1 cellular context compared by ENCODE assay signal in the genomic region with DNA sequence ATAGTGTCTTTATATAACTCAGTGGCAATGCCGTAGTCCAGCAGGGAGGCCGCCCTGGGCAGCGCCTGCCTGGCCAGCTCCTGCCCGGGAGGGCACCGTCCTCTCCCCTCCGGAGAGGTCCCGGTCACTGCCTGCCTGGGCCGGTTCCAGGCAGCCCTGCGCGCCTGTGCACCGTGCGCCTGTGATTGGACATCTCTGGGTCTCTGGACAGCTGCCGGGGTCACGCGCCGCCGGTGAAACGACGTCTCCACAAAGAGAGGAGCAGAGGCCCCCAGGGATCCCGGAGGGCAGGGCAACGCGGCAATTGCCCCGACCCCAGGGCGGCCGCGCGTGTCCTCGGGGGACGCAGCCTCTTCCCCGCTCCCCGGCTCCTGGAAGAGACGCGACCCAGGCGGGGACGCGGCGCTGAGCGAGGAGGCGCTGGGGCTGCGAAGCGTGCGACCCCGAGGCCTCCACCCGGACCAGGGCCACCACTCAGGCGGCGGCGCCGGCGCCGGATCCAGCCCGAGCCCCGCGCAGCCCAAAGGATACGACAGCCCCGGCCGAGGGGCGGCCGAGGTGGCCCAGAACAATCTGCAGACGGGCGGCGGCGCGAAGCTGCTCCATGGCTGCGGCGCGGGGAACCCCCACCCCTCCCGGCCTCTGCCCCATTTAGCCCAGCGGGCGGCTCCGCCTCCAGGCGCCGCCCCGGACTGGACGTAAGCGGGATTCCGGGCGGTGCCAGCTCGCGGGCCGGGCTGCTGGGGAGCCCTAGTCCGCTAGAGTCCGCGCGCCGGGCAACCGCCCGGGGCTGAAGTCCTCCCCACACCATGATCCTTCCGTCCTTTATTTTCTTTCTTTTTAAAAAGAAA.
A peak's percentile ranks its signal among the peaks of the same experiment; 100 is the strongest.
TF ChIP-seq lines count a peak whose summit lies in the region.

A gene (minus strand): TSS at position 628 of the 851 bp plus-strand sequence. CDS start 22 bp downstream, at position 606.

TF ChIP-seq in HepG2, 621 proteins besides CTCF, POLR2A, EP300 and RAD21 (continued from another document):
- TF ChIP-seq, protein P1, sequence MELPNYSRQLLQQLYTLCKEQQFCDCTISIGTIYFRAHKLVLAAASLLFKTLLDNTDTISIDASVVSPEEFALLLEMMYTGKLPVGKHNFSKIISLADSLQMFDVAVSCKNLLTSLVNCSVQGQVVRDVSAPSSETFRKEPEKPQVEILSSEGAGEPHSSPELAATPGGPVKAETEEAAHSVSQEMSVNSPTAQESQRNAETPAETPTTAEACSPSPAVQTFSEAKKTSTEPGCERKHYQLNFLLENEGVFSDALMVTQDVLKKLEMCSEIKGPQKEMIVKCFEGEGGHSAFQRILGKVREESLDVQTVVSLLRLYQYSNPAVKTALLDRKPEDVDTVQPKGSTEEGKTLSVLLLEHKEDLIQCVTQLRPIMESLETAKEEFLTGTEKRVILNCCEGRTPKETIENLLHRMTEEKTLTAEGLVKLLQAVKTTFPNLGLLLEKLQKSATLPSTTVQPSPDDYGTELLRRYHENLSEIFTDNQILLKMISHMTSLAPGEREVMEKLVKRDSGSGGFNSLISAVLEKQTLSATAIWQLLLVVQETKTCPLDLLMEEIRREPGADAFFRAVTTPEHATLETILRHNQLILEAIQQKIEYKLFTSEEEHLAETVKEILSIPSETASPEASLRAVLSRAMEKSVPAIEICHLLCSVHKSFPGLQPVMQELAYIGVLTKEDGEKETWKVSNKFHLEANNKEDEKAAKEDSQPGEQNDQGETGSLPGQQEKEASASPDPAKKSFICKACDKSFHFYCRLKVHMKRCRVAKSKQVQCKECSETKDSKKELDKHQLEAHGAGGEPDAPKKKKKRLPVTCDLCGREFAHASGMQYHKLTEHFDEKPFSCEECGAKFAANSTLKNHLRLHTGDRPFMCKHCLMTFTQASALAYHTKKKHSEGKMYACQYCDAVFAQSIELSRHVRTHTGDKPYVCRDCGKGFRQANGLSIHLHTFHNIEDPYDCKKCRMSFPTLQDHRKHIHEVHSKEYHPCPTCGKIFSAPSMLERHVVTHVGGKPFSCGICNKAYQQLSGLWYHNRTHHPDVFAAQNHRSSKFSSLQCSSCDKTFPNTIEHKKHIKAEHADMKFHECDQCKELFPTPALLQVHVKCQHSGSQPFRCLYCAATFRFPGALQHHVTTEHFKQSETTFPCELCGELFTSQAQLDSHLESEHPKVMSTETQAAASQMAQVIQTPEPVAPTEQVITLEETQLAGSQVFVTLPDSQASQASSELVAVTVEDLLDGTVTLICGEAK (IDR thresholded peaks at IDR 0.05) = no peak
- TF ChIP-seq, protein P1 (CRISPR knock-in tag; IDR thresholded peaks at IDR 0.05) = peak; percentile 53; the same call in 1 of the 2 replicates
- TF ChIP-seq HNRNPUL1 (IDR thresholded peaks at IDR 0.05; ENCODE audit: low read depth, low read length) (peak; percentile 64; the same call in 1 of the 2 replicates), FOXM1 (CRISPR knock-in tag; IDR thresholded peaks at IDR 0.05) (no peak), SNAPC2 (CRISPR knock-in tag; IDR thresholded peaks at IDR 0.05) (peak; percentile 81; the same call in 1 of the 2 replicates), CCDC6 (CRISPR knock-in tag; IDR thresholded peaks at IDR 0.05) (peak; percentile 79; the same call in 1 of the 2 replicates), MAF1 (CRISPR knock-in tag; IDR thresholded peaks at IDR 0.05; ENCODE audit: borderline replicate concordance) (0 out of 2 replicates have a peak, but pooled peaks have one; percentile 55), MYNN (CRISPR knock-in tag; IDR thresholded peaks at IDR 0.05; ENCODE audit: low read depth) (no peak), ZNF501 (CRISPR knock-in tag; IDR thresholded peaks at IDR 0.05) (peak; percentile 29), PCBP1 (IDR thresholded peaks at IDR 0.05; ENCODE audit: borderline replicate concordance, low read depth, low read length) (no peak)
- TF ChIP-seq, protein P2, sequence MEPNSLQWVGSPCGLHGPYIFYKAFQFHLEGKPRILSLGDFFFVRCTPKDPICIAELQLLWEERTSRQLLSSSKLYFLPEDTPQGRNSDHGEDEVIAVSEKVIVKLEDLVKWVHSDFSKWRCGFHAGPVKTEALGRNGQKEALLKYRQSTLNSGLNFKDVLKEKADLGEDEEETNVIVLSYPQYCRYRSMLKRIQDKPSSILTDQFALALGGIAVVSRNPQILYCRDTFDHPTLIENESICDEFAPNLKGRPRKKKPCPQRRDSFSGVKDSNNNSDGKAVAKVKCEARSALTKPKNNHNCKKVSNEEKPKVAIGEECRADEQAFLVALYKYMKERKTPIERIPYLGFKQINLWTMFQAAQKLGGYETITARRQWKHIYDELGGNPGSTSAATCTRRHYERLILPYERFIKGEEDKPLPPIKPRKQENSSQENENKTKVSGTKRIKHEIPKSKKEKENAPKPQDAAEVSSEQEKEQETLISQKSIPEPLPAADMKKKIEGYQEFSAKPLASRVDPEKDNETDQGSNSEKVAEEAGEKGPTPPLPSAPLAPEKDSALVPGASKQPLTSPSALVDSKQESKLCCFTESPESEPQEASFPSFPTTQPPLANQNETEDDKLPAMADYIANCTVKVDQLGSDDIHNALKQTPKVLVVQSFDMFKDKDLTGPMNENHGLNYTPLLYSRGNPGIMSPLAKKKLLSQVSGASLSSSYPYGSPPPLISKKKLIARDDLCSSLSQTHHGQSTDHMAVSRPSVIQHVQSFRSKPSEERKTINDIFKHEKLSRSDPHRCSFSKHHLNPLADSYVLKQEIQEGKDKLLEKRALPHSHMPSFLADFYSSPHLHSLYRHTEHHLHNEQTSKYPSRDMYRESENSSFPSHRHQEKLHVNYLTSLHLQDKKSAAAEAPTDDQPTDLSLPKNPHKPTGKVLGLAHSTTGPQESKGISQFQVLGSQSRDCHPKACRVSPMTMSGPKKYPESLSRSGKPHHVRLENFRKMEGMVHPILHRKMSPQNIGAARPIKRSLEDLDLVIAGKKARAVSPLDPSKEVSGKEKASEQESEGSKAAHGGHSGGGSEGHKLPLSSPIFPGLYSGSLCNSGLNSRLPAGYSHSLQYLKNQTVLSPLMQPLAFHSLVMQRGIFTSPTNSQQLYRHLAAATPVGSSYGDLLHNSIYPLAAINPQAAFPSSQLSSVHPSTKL (CRISPR knock-in tag; IDR thresholded peaks at IDR 0.05) = peak; percentile 7; the same call in 1 of the 2 replicates
